Comparison of ENCODE assay signal across 10 cellular contexts in genomic region chr3:144109944-144110343, GRCh38.
DNase-seq lines count a peak whose midpoint lies in the region; ATAC-seq and TF ChIP-seq lines count a peak whose summit lies in the region.
"Had no signal": no experiment of that assay in that cellular context is flagged by ENCODE, and none has a peak within 500 bp of the region (broad histone marks: within the 10 kb centered on the region; RNA-seq: fewer than 3 reads in every experiment).

No MANE protein-coding gene starts in this region.

- H3K27me3 ChIP-seq in naive thymus-derived CD4-positive, alpha-beta T cell (ENCODE audit: control insufficient read depth in 2 of 2, insufficient read depth in 2 of 2, low read length in 2 of 2) = no peaks in the 10 kb centered on the region

- ATAC-seq in GM19025 (IDR thresholded peaks at IDR 0.05; ENCODE audit: low read depth, unreplicated experiment) (peak; percentile 88), HG02571 (IDR thresholded peaks at IDR 0.05; ENCODE audit: unreplicated experiment) (peak; percentile 99), HG03571 (IDR thresholded peaks at IDR 0.05; ENCODE audit: unreplicated experiment) (peak; percentile 91)
- peak; percentile 58 for ATAC-seq in naive thymus-derived CD4-positive, alpha-beta T cell

- no peak overlapping the region for H3K4me3 ChIP-seq in naive thymus-derived CD4-positive, alpha-beta T cell (ENCODE audit: low read length)

- H3K9me3 ChIP-seq in naive thymus-derived CD4-positive, alpha-beta T cell (ENCODE audit: control insufficient read depth in 2 of 3, low read length in 3 of 3) = no peaks in the 10 kb centered on the region

- intact Hi-C loops in naive thymus-derived CD4-positive, alpha-beta T cell (cut with micrococcal nuclease) = no loop called here

- H3K4me1 ChIP-seq in naive thymus-derived CD4-positive, alpha-beta T cell (ENCODE audit: control insufficient read depth in 2 of 2, insufficient read depth in 2 of 2, low read length in 2 of 2) = no peaks in the 10 kb centered on the region

- no peak overlapping the region for H3K27ac ChIP-seq in naive thymus-derived CD4-positive, alpha-beta T cell (ENCODE audit: low read depth, low read length)

- no peak for TF ChIP-seq CTCF in osteocyte (IDR thresholded peaks at IDR 0.05)

- POLR2A ChIA-PET in naive thymus-derived CD4-positive, alpha-beta T cell (lab: Charles Lee) = no interaction called here

- no peaks in the 10 kb centered on the region for H3K36me3 ChIP-seq in naive thymus-derived CD4-positive, alpha-beta T cell (ENCODE audit: control insufficient read depth in 2 of 3, insufficient read depth in 3 of 3, low read length in 3 of 3)

- CTCF ChIA-PET in naive thymus-derived CD4-positive, alpha-beta T cell (lab: Charles Lee) = no interaction called here

- H3K36me3 Mint-ChIP-seq in naive thymus-derived CD4-positive, alpha-beta T cell = no peaks in the 10 kb centered on the region
- no peaks in the 10 kb centered on the region for H3K36me3 Mint-ChIP-seq in osteocyte (ENCODE audit: unreplicated experiment)

- peaks cover 0 to 2% (median 0%) of the 10 kb centered on the region in 11 donors for H3K9me3 Mint-ChIP-seq in naive thymus-derived CD4-positive, alpha-beta T cell
- no peaks in the 10 kb centered on the region for H3K9me3 Mint-ChIP-seq in osteocyte (ENCODE audit: unreplicated experiment)

- H3K27me3 Mint-ChIP-seq in naive thymus-derived CD4-positive, alpha-beta T cell = peaks cover 4 to 23% (median 13%) of the 10 kb centered on the region in 5 donors
- no peaks in the 10 kb centered on the region for H3K27me3 Mint-ChIP-seq in osteocyte (ENCODE audit: unreplicated experiment)

- H3K4me1 Mint-ChIP-seq in naive thymus-derived CD4-positive, alpha-beta T cell = peaks cover 0 to 3% (median 0%) of the 10 kb centered on the region in 7 donors
- H3K4me1 Mint-ChIP-seq in osteocyte (ENCODE audit: unreplicated experiment) = peaks cover 3% of the 10 kb centered on the region

- peak overlapping the region in 1 of 9 donors; percentile 7 for H3K27ac Mint-ChIP-seq in naive thymus-derived CD4-positive, alpha-beta T cell
- H3K27ac Mint-ChIP-seq in osteocyte (ENCODE audit: unreplicated experiment) = no peak overlapping the region

- no peak for DNase-seq in naive thymus-derived CD4-positive, alpha-beta T cell
- DNase-seq in osteocyte (ENCODE audit: extremely low spot score, unreplicated experiment) (no peak), ecto neural progenitor cell (ENCODE audit: low spot score) (no peak), NCI-H748 (lab: John Stamatoyannopoulos, UW; ENCODE audit: unreplicated experiment) (no peak), DMS79 treated with DMSO at 0.1 percent for 48 hours (lab: John Stamatoyannopoulos, UW) (no peak)
- DNase-seq: kidney, NCI-H1105 treated with DMSO at 0.1 percent for 48 hours had no signal

- H3K4me3 Mint-ChIP-seq in naive thymus-derived CD4-positive, alpha-beta T cell = peak overlapping the region in 1 of 10 donors; percentile 33
- H3K4me3 Mint-ChIP-seq in osteocyte (ENCODE audit: unreplicated experiment) = no peak overlapping the region
